In the genomic region with DNA sequence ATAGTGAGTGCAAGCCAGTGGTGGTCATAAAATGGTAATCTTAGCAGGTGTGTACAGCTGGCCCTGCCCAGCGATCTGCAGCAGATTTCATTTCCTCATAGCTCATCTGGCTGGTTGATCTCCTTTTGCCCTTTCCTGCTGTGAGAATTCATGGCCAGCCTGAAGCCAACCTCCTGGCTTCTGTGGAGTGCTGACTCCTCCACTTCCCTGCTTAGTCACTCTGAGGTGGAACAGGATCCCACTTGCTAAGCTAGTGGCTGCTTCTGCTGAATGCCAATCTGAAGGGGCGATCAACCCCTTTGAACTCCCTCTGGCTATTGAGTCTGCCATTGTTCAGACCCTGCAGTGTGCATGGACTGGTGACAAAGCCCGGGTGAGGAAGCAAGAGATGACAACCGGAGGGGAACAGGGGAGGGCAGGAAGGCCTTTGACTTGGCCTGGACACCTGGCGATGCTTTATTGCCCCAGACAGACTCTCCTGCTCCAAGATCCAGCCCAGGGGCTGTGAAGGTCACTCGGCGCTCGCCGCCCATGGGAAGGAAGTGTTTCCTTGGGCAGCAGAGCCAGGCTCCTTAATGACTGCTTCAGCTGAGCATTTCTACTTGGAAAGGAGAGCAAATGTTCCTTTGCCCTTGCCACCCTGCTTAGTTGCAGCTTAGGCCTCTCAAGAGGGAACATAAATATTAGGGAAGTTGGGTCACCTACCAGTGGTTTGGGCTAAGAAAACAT, we compare ENCODE assay signal across 10 cellular contexts.
DNase-seq lines count a peak whose midpoint lies in the region; ATAC-seq and TF ChIP-seq lines count a peak whose summit lies in the region.
"Had no signal": no experiment of that assay in that cellular context is flagged by ENCODE, and none has a peak within 500 bp of the region (broad histone marks: within the 10 kb centered on the region; RNA-seq: fewer than 3 reads in every experiment).

No MANE protein-coding gene starts in this region.

- peak in 7 of 8 donors; percentile 13 to 47 (median 42) for ATAC-seq in heart right ventricle
- no peak for ATAC-seq in left ventricle myocardium superior
- ATAC-seq in aorta (ENCODE audit: low FRiP score) = peak; percentile 9

- H3K27me3 ChIP-seq in heart right ventricle = no peaks in the 10 kb centered on the region
- no peaks in the 10 kb centered on the region for H3K27me3 ChIP-seq in aorta (ENCODE audit: control insufficient read depth in 1 of 2, insufficient read depth in 2 of 2, low read length in 1 of 2)
- H3K27me3 ChIP-seq: upper lobe of left lung had no signal

- TF ChIP-seq CTCF in heart right ventricle (IDR thresholded peaks at IDR 0.05) = no peak
- TF ChIP-seq CTCF in CD14-positive monocyte (IDR thresholded peaks at IDR 0.05) = no peak

- H3K4me1 ChIP-seq in heart right ventricle (peaks cover 0 to 16% (median 0%) of the 10 kb centered on the region in 9 donors), aorta (ENCODE audit: control insufficient read depth in 1 of 2, insufficient read depth in 2 of 2, low read length in 2 of 2) (no peaks in the 10 kb centered on the region)

- intact Hi-C loops in heart right ventricle (cut with DNase I) = no loop called here
- intact Hi-C loops in left ventricle myocardium superior (cut with micrococcal nuclease) = loop anchor here (10.0 kb wide), 1 partner anchor 132 kb away; no protein-coding TSS in a partner anchor
- intact Hi-C loops in aorta (cut with DNase I) = no loop called here
- intact Hi-C loops in CD14-positive monocyte (cut with micrococcal nuclease) = no loop called here

- H3K27ac Mint-ChIP-seq in CD14-positive monocyte = peak overlapping the region in 2 of 7 donors; percentile 6 to 57
- no peak overlapping the region for H3K27ac Mint-ChIP-seq in activated naive CD8-positive, alpha-beta T cell treated with anti-CD3 and anti-CD28 coated beads for 36 hours

- H3K4me3 Mint-ChIP-seq in CD14-positive monocyte = no peak overlapping the region
- H3K4me3 Mint-ChIP-seq in activated naive CD8-positive, alpha-beta T cell treated with anti-CD3 and anti-CD28 coated beads for 36 hours = no peak overlapping the region

- H3K9me3 ChIP-seq in heart right ventricle (no peaks in the 10 kb centered on the region), aorta (ENCODE audit: control insufficient read depth, low read length) (no peaks in the 10 kb centered on the region)
- H3K9me3 ChIP-seq: upper lobe of left lung had no signal

- peaks cover 1 to 3% (median 2%) of the 10 kb centered on the region in 3 donors for H3K27me3 Mint-ChIP-seq in CD14-positive monocyte (ENCODE audit: low read depth in 3 of 3)
- H3K27me3 Mint-ChIP-seq in activated naive CD8-positive, alpha-beta T cell treated with anti-CD3 and anti-CD28 coated beads for 36 hours = peaks cover 21% of the 10 kb centered on the region

- no peak for DNase-seq in heart right ventricle
- DNase-seq in left ventricle myocardium superior = no peak
- DNase-seq in SHP77 treated with DMSO at 0.1 percent for 48 hours (lab: John Stamatoyannopoulos, UW) = peak; percentile 5
- DNase-seq in iPS-NIHi11 (ENCODE audit: low spot score) = peak; percentile 31
- DNase-seq in aorta = no peak
- no peak for DNase-seq in CD14-positive monocyte (ENCODE audit: low spot score)
- DNase-seq in amniotic stem cell (lab: John Stamatoyannopoulos, UW) = no peak
- no peak for DNase-seq in activated naive CD8-positive, alpha-beta T cell treated with anti-CD3 and anti-CD28 coated beads for 36 hours
- DNase-seq: activated T-cell treated with anti-CD3 and anti-CD28 coated beads for 4 hours had no signal

- no peak overlapping the region for H3K4me3 ChIP-seq in heart right ventricle
- H3K4me3 ChIP-seq in aorta (ENCODE audit: low read length in 2 of 2) = no peak overlapping the region
- H3K4me3 ChIP-seq: upper lobe of left lung had no signal

- H3K4me1 Mint-ChIP-seq in CD14-positive monocyte = peaks cover 10% of the 10 kb centered on the region
- no peaks in the 10 kb centered on the region for H3K4me1 Mint-ChIP-seq in activated naive CD8-positive, alpha-beta T cell treated with anti-CD3 and anti-CD28 coated beads for 36 hours

- H3K36me3 ChIP-seq in heart right ventricle (no peaks in the 10 kb centered on the region), aorta (ENCODE audit: control insufficient read depth in 1 of 2, insufficient read depth in 2 of 2, low read length in 1 of 2) (no peaks in the 10 kb centered on the region)
- H3K36me3 ChIP-seq: upper lobe of left lung had no signal

- H3K27ac ChIP-seq in heart right ventricle (no peak overlapping the region), aorta (ENCODE audit: low read depth in 1 of 2, low read length in 2 of 2) (no peak overlapping the region)
- H3K27ac ChIP-seq: upper lobe of left lung had no signal

- H3K36me3 Mint-ChIP-seq in CD14-positive monocyte = no peaks in the 10 kb centered on the region
- H3K36me3 Mint-ChIP-seq in activated naive CD8-positive, alpha-beta T cell treated with anti-CD3 and anti-CD28 coated beads for 36 hours = no peaks in the 10 kb centered on the region

- WGBS in heart right ventricle, 2 donors = 66 to 73% methylated on average over 9 of the region's 9 CpGs
- 88 to 90% methylated on average over 9 of the region's 9 CpGs for WGBS in aorta, 2 donors

- no peaks in the 10 kb centered on the region for H3K9me3 Mint-ChIP-seq in CD14-positive monocyte
- H3K9me3 Mint-ChIP-seq in activated naive CD8-positive, alpha-beta T cell treated with anti-CD3 and anti-CD28 coated beads for 36 hours = no peaks in the 10 kb centered on the region

Comparison
In these comparisons a context has a peak if more than half of its experiments do, and no peak if none do; other contexts are left out.
1. DNase-seq: peak in SHP77 treated with DMSO at 0.1 percent for 48 hours (single experiment) and iPS-NIHi11 (single experiment); none in heart right ventricle (0 of 2), left ventricle myocardium superior (single experiment), aorta (0 of 2), CD14-positive monocyte (single experiment), amniotic stem cell (single experiment) and activated naive CD8-positive, alpha-beta T cell treated with anti-CD3 and anti-CD28 coated beads for 36 hours (single experiment).